ENCODE assay signal across 10 cellular contexts in genomic region chr5:138974227-138975063, GRCh38.
DNase-seq lines count a peak whose midpoint lies in the region; ATAC-seq and TF ChIP-seq lines count a peak whose summit lies in the region.
"Had no signal": no experiment of that assay in that cellular context is flagged by ENCODE, and none has a peak within 500 bp of the region (broad histone marks: within the 10 kb centered on the region; RNA-seq: fewer than 3 reads in every experiment).

No MANE protein-coding gene starts in this region.

- H3K27me3 Mint-ChIP-seq in activated CD4-positive, alpha-beta T cell treated with anti-CD3 and anti-CD28 coated beads for 36 hours: no peaks in the 10 kb centered on the region
- H3K27me3 Mint-ChIP-seq: CD4-positive, alpha-beta memory T cell had no signal

- TF ChIP-seq POLR2A in heart left ventricle (IDR thresholded peaks at IDR 0.05): no peak

- H3K36me3 Mint-ChIP-seq in activated CD4-positive, alpha-beta T cell treated with anti-CD3 and anti-CD28 coated beads for 36 hours (ENCODE audit: low read depth): no peaks in the 10 kb centered on the region
- H3K36me3 Mint-ChIP-seq: CD4-positive, alpha-beta memory T cell had no signal

- H3K36me3 ChIP-seq in heart left ventricle: no peaks in the 10 kb centered on the region
- no peaks in the 10 kb centered on the region for H3K36me3 ChIP-seq in rectal smooth muscle tissue (ENCODE audit: control insufficient read depth, insufficient read depth, low read length)
- no peaks in the 10 kb centered on the region for H3K36me3 ChIP-seq in colonic mucosa

- no peaks in the 10 kb centered on the region for H3K9me3 ChIP-seq in heart left ventricle
- no peaks in the 10 kb centered on the region for H3K9me3 ChIP-seq in colonic mucosa

- WGBS in heart left ventricle, 4 donors: 5 to 21% (median 15%) methylated on average over 8 of the region's 8 CpGs

- H3K27ac ChIP-seq in angular gyrus (ENCODE audit: low read depth, low read length) (peak overlapping the region; percentile 81), heart left ventricle (peak overlapping the region; percentile 62 to 95 (median 84)), rectal smooth muscle tissue (ENCODE audit: low read depth, low read length) (peak overlapping the region; percentile 48), colonic mucosa (no peak overlapping the region)

- no peak overlapping the region for H3K4me3 ChIP-seq in heart left ventricle
- H3K4me3 ChIP-seq in rectal smooth muscle tissue (ENCODE audit: low read length): no peak overlapping the region
- H3K4me3 ChIP-seq in colonic mucosa: no peak overlapping the region

- DNase-seq in GM04503 (ENCODE audit: low read depth) (peak; percentile 50), heart left ventricle (peak in 4 of 5 donors; percentile 78 to 87 (median 82)), iPS-NIHi11 (ENCODE audit: low spot score) (no peak), colonic mucosa (no peak)
- no peak for DNase-seq in activated CD4-positive, alpha-beta T cell treated with anti-CD3 and anti-CD28 coated beads for 36 hours
- DNase-seq: CD4-positive, alpha-beta memory T cell; PC-3 had no signal

- no peak overlapping the region for H3K4me3 Mint-ChIP-seq in activated CD4-positive, alpha-beta T cell treated with anti-CD3 and anti-CD28 coated beads for 36 hours
- H3K4me3 Mint-ChIP-seq: CD4-positive, alpha-beta memory T cell had no signal

- TF ChIP-seq CTCF in heart left ventricle (IDR thresholded peaks at IDR 0.05): no peak
- no peak for TF ChIP-seq CTCF in colonic mucosa (IDR thresholded peaks at IDR 0.05)

- H3K9me3 Mint-ChIP-seq in activated CD4-positive, alpha-beta T cell treated with anti-CD3 and anti-CD28 coated beads for 36 hours (ENCODE audit: low read depth): no peaks in the 10 kb centered on the region
- H3K9me3 Mint-ChIP-seq: CD4-positive, alpha-beta memory T cell had no signal

- no peak overlapping the region for H3K27ac Mint-ChIP-seq in activated CD4-positive, alpha-beta T cell treated with anti-CD3 and anti-CD28 coated beads for 36 hours

- peak; percentile 89 to 93 (median 92) for ATAC-seq in heart left ventricle
- ATAC-seq in GM18870 (IDR thresholded peaks at IDR 0.05; ENCODE audit: unreplicated experiment): no peak
- ATAC-seq in activated CD4-positive, alpha-beta T cell treated with anti-CD3 and anti-CD28 coated beads for 36 hours: no peak
- ATAC-seq: PC-3 had no signal

- CTCF ChIA-PET in activated CD4-positive, alpha-beta T cell treated with anti-CD3 and anti-CD28 coated beads for 36 hours (lab: Charles Lee): interaction anchor here (0.8 to 1.0 kb wide), 2 partner anchors 195 to 1158 kb away, joined by 3 to 4 read pairs; no protein-coding TSS in a partner anchor

- POLR2A ChIA-PET in activated CD4-positive, alpha-beta T cell treated with anti-CD3 and anti-CD28 coated beads for 36 hours (lab: Charles Lee): no interaction called here

- intact Hi-C loops in heart left ventricle (cut with DNase I) (loop anchor here in 2 of 10 donors (5.0 kb wide), 2 partner anchors 227 to 293 kb away; no protein-coding TSS in a partner anchor), colonic mucosa (cut with DNase I) (no loop called here)
- intact Hi-C loops in activated CD4-positive, alpha-beta T cell treated with anti-CD3 and anti-CD28 coated beads for 36 hours (cut with DNase I, micrococcal nuclease): no loop called here

- H3K27me3 ChIP-seq in heart left ventricle (no peaks in the 10 kb centered on the region), rectal smooth muscle tissue (ENCODE audit: control insufficient read depth, insufficient read depth, low read length) (no peaks in the 10 kb centered on the region), colonic mucosa (no peaks in the 10 kb centered on the region)

- H3K9ac ChIP-seq in rectal smooth muscle tissue (ENCODE audit: low read length): no peak overlapping the region
- H3K9ac ChIP-seq in colonic mucosa (ENCODE audit: low read depth in 2 of 2, low read length in 2 of 2): no peak overlapping the region

- no peaks in the 10 kb centered on the region for H3K4me1 Mint-ChIP-seq in activated CD4-positive, alpha-beta T cell treated with anti-CD3 and anti-CD28 coated beads for 36 hours

- H3K4me1 ChIP-seq in heart left ventricle (peaks cover 0 to 61% (median 46%) of the 10 kb centered on the region in 12 donors), rectal smooth muscle tissue (ENCODE audit: control insufficient read depth, insufficient read depth, low read length) (peaks cover 15% of the 10 kb centered on the region), colonic mucosa (no peaks in the 10 kb centered on the region)

Comparison
In these comparisons a context has a peak if more than half of its experiments do, and no peak if none do; other contexts are left out.
1. DNase-seq: peak in GM04503 (single experiment) and heart left ventricle (4 of 5); none in iPS-NIHi11 (single experiment), colonic mucosa (single experiment) and activated CD4-positive, alpha-beta T cell treated with anti-CD3 and anti-CD28 coated beads for 36 hours (single experiment).
2. ATAC-seq: peak in heart left ventricle (4 of 4); none in GM18870 (single experiment) and activated CD4-positive, alpha-beta T cell treated with anti-CD3 and anti-CD28 coated beads for 36 hours (single experiment).